Comparison of ENCODE assay signal across 8 cellular contexts in the genomic region with DNA sequence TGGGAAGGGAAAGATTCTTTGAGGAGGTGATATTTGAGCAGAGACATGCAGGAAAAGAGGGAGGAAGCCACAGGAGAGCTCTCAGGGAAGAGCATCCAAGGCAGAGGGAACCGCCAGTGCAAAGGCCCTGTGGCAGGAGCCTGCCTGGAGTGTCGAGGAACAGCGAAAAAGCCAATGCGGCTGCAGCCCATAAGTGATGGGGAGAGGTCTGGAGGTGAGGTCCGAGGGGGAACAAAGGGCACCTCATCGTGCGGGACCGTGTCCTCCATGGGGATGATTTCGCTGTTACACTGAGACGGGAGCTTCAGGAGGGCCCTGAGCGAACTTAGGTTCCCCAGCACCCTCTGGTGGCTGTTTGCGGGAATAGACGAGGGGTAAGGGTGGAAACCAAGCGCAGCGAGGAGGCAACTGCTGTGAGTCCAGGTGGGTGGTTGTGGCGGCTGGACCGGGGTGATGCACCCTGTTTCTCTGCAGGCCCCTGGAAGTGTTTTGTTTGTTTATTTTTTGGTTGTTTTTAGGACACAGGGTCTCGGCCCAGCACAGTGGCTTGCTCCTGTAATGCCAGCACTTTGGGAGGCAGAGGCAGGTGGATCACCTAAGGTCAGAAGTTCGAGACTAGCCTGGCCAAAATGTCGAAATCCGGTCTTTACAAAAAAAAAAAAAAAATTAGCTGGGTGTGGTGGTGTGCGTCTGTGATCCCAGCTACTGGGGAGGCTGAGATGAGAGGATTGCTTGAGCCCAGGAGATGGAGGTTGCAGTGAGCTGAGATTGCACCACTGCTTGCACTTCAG. TPM values are rescaled to one million over a fixed set of nuclear protein-coding genes. Genes with fewer than 3 reads are reported as not detected.
DNase-seq lines count a peak whose midpoint lies in the region; ATAC-seq and TF ChIP-seq lines count a peak whose summit lies in the region.

No MANE protein-coding gene starts in this region.

- no peaks in the 10 kb centered on the region for H3K9me3 Mint-ChIP-seq in CD4-positive, alpha-beta memory T cell
- H3K9me3 Mint-ChIP-seq in endothelial cell (ENCODE audit: unreplicated experiment) (no peaks in the 10 kb centered on the region), naive B cell (peaks cover 0 to 3% (median 0%) of the 10 kb centered on the region in 7 donors)
- H3K9me3 Mint-ChIP-seq in stimulated activated effector memory CD8-positive, alpha-beta T cell treated with anti-CD3 and anti-CD28 coated beads, Interleukin-12 subunit alpha, Interleukin-12 subunit beta, amount 100 ng/mL, for 72 hours: no peaks in the 10 kb centered on the region

- H3K27ac ChIP-seq in CD4-positive, alpha-beta memory T cell (ENCODE audit: low read depth, low read length): no peak overlapping the region

- no peaks in the 10 kb centered on the region for H3K9me3 ChIP-seq in CD4-positive, alpha-beta memory T cell (ENCODE audit: control insufficient read depth in 1 of 2, low read length in 2 of 2)

- CTCF ChIA-PET in CD4-positive, alpha-beta memory T cell (lab: Charles Lee; ENCODE audit: partially characterized antibody): interaction anchor here (0.5 to 15.5 kb wide), 22 partner anchors 9 to 429 kb away, joined by 3 to 293 read pairs (median 4); partner anchors contain the start of genes KPTN and NAPA

- POLR2A ChIA-PET in CD4-positive, alpha-beta memory T cell (lab: Charles Lee; ENCODE audit: partially characterized antibody): interaction anchor here (0.6 to 2.2 kb wide), 8 partner anchors 97 to 272 kb away, joined by 3 to 10 read pairs (median 3); partner anchors contain the start of gene KPTN

- H3K27me3 Mint-ChIP-seq in CD4-positive, alpha-beta memory T cell: peaks cover 6 to 15% of the 10 kb centered on the region in 2 donors
- peaks cover 7% of the 10 kb centered on the region for H3K27me3 Mint-ChIP-seq in endothelial cell (ENCODE audit: unreplicated experiment)
- H3K27me3 Mint-ChIP-seq in naive B cell: peaks cover 10 to 28% (median 23%) of the 10 kb centered on the region in 3 donors

- peak; percentile 62 to 70 (median 68) for DNase-seq in CD4-positive, alpha-beta memory T cell
- peak; percentile 48 to 63 for DNase-seq in NOMO-1 (lab: John Stamatoyannopoulos, UW; ENCODE audit: unreplicated experiment in 2 of 2)
- peak; percentile 42 to 49 for DNase-seq in activated CD8-positive, alpha-beta memory T cell treated with anti-CD3 and anti-CD28 coated beads for 4 hours (ENCODE audit: low read depth in 2 of 2)
- peak; percentile 81 for DNase-seq in endothelial cell (ENCODE audit: low spot score)
- peak; percentile 42 for DNase-seq in naive B cell
- peak; percentile 70 to 86 for DNase-seq in stimulated activated effector memory CD8-positive, alpha-beta T cell treated with anti-CD3 and anti-CD28 coated beads, Interleukin-12 subunit alpha, Interleukin-12 subunit beta, amount 100 ng/mL, for 72 hours (ENCODE audit: low spot score in 2 of 2)

- H3K4me3 ChIP-seq in CD4-positive, alpha-beta memory T cell (ENCODE audit: low read length in 2 of 2): no peak overlapping the region

- peaks cover 0 to 7% (median 3%) of the 10 kb centered on the region in 4 donors for H3K4me1 Mint-ChIP-seq in CD4-positive, alpha-beta memory T cell
- H3K4me1 Mint-ChIP-seq in endothelial cell (ENCODE audit: unreplicated experiment) (no peaks in the 10 kb centered on the region), naive B cell (peaks cover 4 to 10% (median 7%) of the 10 kb centered on the region in 3 donors)
- H3K4me1 Mint-ChIP-seq in stimulated activated effector memory CD8-positive, alpha-beta T cell treated with anti-CD3 and anti-CD28 coated beads, Interleukin-12 subunit alpha, Interleukin-12 subunit beta, amount 100 ng/mL, for 72 hours: no peaks in the 10 kb centered on the region

- H3K27me3 ChIP-seq in CD4-positive, alpha-beta memory T cell (ENCODE audit: insufficient read depth, low read length): no peaks in the 10 kb centered on the region

- peak; percentile 76 for TF ChIP-seq CTCF in endothelial cell (IDR thresholded peaks at IDR 0.05; ENCODE audit: unreplicated experiment)

- H3K36me3 ChIP-seq in CD4-positive, alpha-beta memory T cell (ENCODE audit: insufficient read depth, low read length): no peaks in the 10 kb centered on the region

- peaks cover 10 to 12% of the 10 kb centered on the region in 2 donors for H3K36me3 Mint-ChIP-seq in CD4-positive, alpha-beta memory T cell
- H3K36me3 Mint-ChIP-seq in endothelial cell (ENCODE audit: low read depth, unreplicated experiment) (peaks cover 13% of the 10 kb centered on the region), naive B cell (peaks cover 5 to 6% of the 10 kb centered on the region in 2 donors)
- H3K36me3 Mint-ChIP-seq in stimulated activated effector memory CD8-positive, alpha-beta T cell treated with anti-CD3 and anti-CD28 coated beads, Interleukin-12 subunit alpha, Interleukin-12 subunit beta, amount 100 ng/mL, for 72 hours: peaks cover 6% of the 10 kb centered on the region

- no peak overlapping the region for H3K4me3 Mint-ChIP-seq in CD4-positive, alpha-beta memory T cell
- H3K4me3 Mint-ChIP-seq in endothelial cell (ENCODE audit: unreplicated experiment): peak overlapping the region; percentile 39
- no peak overlapping the region for H3K4me3 Mint-ChIP-seq in naive B cell
- no peak overlapping the region for H3K4me3 Mint-ChIP-seq in stimulated activated effector memory CD8-positive, alpha-beta T cell treated with anti-CD3 and anti-CD28 coated beads, Interleukin-12 subunit alpha, Interleukin-12 subunit beta, amount 100 ng/mL, for 72 hours

- ATAC-seq in HG03342 (IDR thresholded peaks at IDR 0.05; ENCODE audit: unreplicated experiment) (peak; percentile 48), naive B cell (ENCODE audit: low read depth in 2 of 2) (peak; percentile 76 to 87), GM19324 (IDR thresholded peaks at IDR 0.05; ENCODE audit: low FRiP score, unreplicated experiment) (no peak)
- peak; percentile 95 for ATAC-seq in stimulated activated effector memory CD8-positive, alpha-beta T cell treated with anti-CD3 and anti-CD28 coated beads, Interleukin-12 subunit alpha, Interleukin-12 subunit beta, amount 100 ng/mL, for 72 hours

- intact Hi-C loops in CD4-positive, alpha-beta memory T cell (cut with micrococcal nuclease): loop anchor here (1.0 kb wide), 1 partner anchor 271 kb away; no protein-coding TSS in a partner anchor

- H3K27ac Mint-ChIP-seq in CD4-positive, alpha-beta memory T cell: peak overlapping the region in 2 of 7 donors; percentile 24 to 27
- no peak overlapping the region for H3K27ac Mint-ChIP-seq in endothelial cell (ENCODE audit: unreplicated experiment)
- H3K27ac Mint-ChIP-seq in naive B cell: peak overlapping the region in 1 of 6 donors; percentile 87
- H3K27ac Mint-ChIP-seq in stimulated activated effector memory CD8-positive, alpha-beta T cell treated with anti-CD3 and anti-CD28 coated beads, Interleukin-12 subunit alpha, Interleukin-12 subunit beta, amount 100 ng/mL, for 72 hours: no peak overlapping the region

- H3K4me1 ChIP-seq in CD4-positive, alpha-beta memory T cell (ENCODE audit: insufficient read depth, low read length): no peaks in the 10 kb centered on the region

RNA-seq across cellular contexts. Expression of gene EHD2, which starts 5.9 kb away (rescaled TPM):
- not detected for total RNA-seq in CD4-positive, alpha-beta memory T cell
- not detected for polyA plus RNA-seq in CD4-positive, alpha-beta memory T cell
- 81.5 TPM for total RNA-seq in endothelial cell (ENCODE audit: unreplicated experiment)
- not detected for polyA plus RNA-seq in naive B cell (ENCODE audit: low read depth in 6 of 6)

RNA-seq across cellular contexts. Expression of gene NOP53, which starts 38.0 kb away (rescaled TPM):
- 100 to 1,000 TPM; 863 to 875 TPM for total RNA-seq in CD4-positive, alpha-beta memory T cell
- polyA plus RNA-seq in CD4-positive, alpha-beta memory T cell: 100 to 1,000 TPM; 156 to 225 TPM
- 324 TPM for total RNA-seq in endothelial cell (ENCODE audit: unreplicated experiment)
- polyA plus RNA-seq in naive B cell (ENCODE audit: low read depth in 6 of 6): 100 to 1,000 TPM; 128 to 360 (median 285) TPM

Comparison
In these comparisons a context has a peak if more than half of its experiments do, and no peak if none do; other contexts are left out.
1. RNA of gene EHD2, which starts 5.9 kb away (total RNA-seq): 81.5 TPM in endothelial cell (single experiment); not detected in CD4-positive, alpha-beta memory T cell; every median in the first group is over 10 times any median in the second.
2. Peak in every context shown above with its lines, with median percentiles within 50 percentile points of each other: DNase-seq.